In genomic region chr12:75389061-75389460, GRCh38 we compare ENCODE assay signal across 10 cellular contexts. TPM values are rescaled to one million over a fixed set of nuclear protein-coding genes. Genes with fewer than 3 reads are reported as not detected.
A peak's percentile ranks its signal among the peaks of the same experiment; 100 is the strongest.
DNase-seq lines count a peak whose midpoint lies in the region; ATAC-seq and TF ChIP-seq lines count a peak whose summit lies in the region.
"Had no signal": no experiment of that assay in that cellular context is flagged by ENCODE, and none has a peak within 500 bp of the region (broad histone marks: within the 10 kb centered on the region; RNA-seq: fewer than 3 reads in every experiment).

No MANE protein-coding gene starts in this region.

- DNase-seq in EL (peak; percentile 76), NCI-H226 (peak; percentile 34), upper lobe of left lung (no peak), NCI-H1048 (lab: John Stamatoyannopoulos, UW) (no peak)
- no peak for DNase-seq in effector memory CD4-positive, alpha-beta T cell
- DNase-seq: right cardiac atrium, T-helper 9 cell had no signal

- H3K9ac ChIP-seq in rectal smooth muscle tissue (ENCODE audit: low read length): no peak overlapping the region

- WGBS in upper lobe of left lung, 2 donors: 72 to 78% methylated on average over 1 of the region's 1 CpG

- TF ChIP-seq EP300 in upper lobe of left lung (IDR thresholded peaks at IDR 0.05): no peak

- H3K4me3 ChIP-seq in effector memory CD4-positive, alpha-beta T cell (ENCODE audit: insufficient read depth, low read depth, low read length, poor library complexity, severe bottlenecking): no peak overlapping the region
- no peak overlapping the region for H3K4me3 ChIP-seq in rectal smooth muscle tissue (ENCODE audit: low read length)
- no peak overlapping the region for H3K4me3 ChIP-seq in upper lobe of left lung

- H3K27ac ChIP-seq in effector memory CD4-positive, alpha-beta T cell (ENCODE audit: insufficient read depth, low read length, poor library complexity, severe bottlenecking): peak overlapping the region; percentile 33
- H3K27ac ChIP-seq in rectal smooth muscle tissue (ENCODE audit: low read depth, low read length) (peak overlapping the region; percentile 68), upper lobe of left lung (peak overlapping the region in 1 of 4 donors; percentile 91)

- ATAC-seq in upper lobe of left lung (ENCODE audit: low FRiP score in 2 of 2) (no peak), HG02870 (IDR thresholded peaks at IDR 0.05; ENCODE audit: unreplicated experiment) (no peak), GM21528 (IDR thresholded peaks at IDR 0.05; ENCODE audit: low FRiP score, unreplicated experiment) (no peak)
- ATAC-seq: right cardiac atrium had no signal

- H3K36me3 ChIP-seq in effector memory CD4-positive, alpha-beta T cell (ENCODE audit: control insufficient read depth, insufficient read depth, low read length): no peaks in the 10 kb centered on the region
- H3K36me3 ChIP-seq in rectal smooth muscle tissue (ENCODE audit: control insufficient read depth, insufficient read depth, low read length) (no peaks in the 10 kb centered on the region), upper lobe of left lung (no peaks in the 10 kb centered on the region)

- TF ChIP-seq POLR2A in upper lobe of left lung (IDR thresholded peaks at IDR 0.05): no peak

- H3K9me3 ChIP-seq in effector memory CD4-positive, alpha-beta T cell (ENCODE audit: control insufficient read depth, low read length): no peaks in the 10 kb centered on the region
- no peaks in the 10 kb centered on the region for H3K9me3 ChIP-seq in upper lobe of left lung

- peaks cover 16% of the 10 kb centered on the region for H3K4me1 ChIP-seq in effector memory CD4-positive, alpha-beta T cell (ENCODE audit: control insufficient read depth, insufficient read depth, low read length, poor library complexity, severe bottlenecking)
- no peaks in the 10 kb centered on the region for H3K4me1 ChIP-seq in rectal smooth muscle tissue (ENCODE audit: control insufficient read depth, insufficient read depth, low read length)
- H3K4me1 ChIP-seq in upper lobe of left lung: peaks cover 5 to 18% (median 16%) of the 10 kb centered on the region in 4 donors

- no peaks in the 10 kb centered on the region for H3K27me3 ChIP-seq in effector memory CD4-positive, alpha-beta T cell (replicated peaks; ENCODE audit: control insufficient read depth, insufficient read depth, low read length, poor library complexity, severe bottlenecking)
- H3K27me3 ChIP-seq in rectal smooth muscle tissue (ENCODE audit: control insufficient read depth, insufficient read depth, low read length) (no peaks in the 10 kb centered on the region), upper lobe of left lung (no peaks in the 10 kb centered on the region)

- TF ChIP-seq CTCF in upper lobe of left lung (IDR thresholded peaks at IDR 0.05): no peak

RNA-seq across cellular contexts. Expression of gene GLIPR1L2, which starts 1.8 kb away (rescaled TPM):
- 1 to 10 TPM in 4 of 6 donors, under 1 TPM in 2; 0.34 to 9.4 (median 2.8) TPM for total RNA-seq in upper lobe of left lung

RNA-seq across cellular contexts. Expression of gene GLIPR1L1, which starts 54.6 kb away (rescaled TPM):
- not detected for total RNA-seq in upper lobe of left lung
- total RNA-seq: right cardiac atrium had no signal

RNA-seq across cellular contexts. Expression of gene CAPS2, which starts 58.9 kb away (rescaled TPM):
- total RNA-seq in upper lobe of left lung: 10 to 100 TPM in 2 of 6 donors, 1 to 10 TPM in 4; 6.7 to 48.2 (median 9.0) TPM

Comparison
In these comparisons a context has a peak if more than half of its experiments do, and no peak if none do; other contexts are left out.
1. DNase-seq: peak in EL (single experiment) and NCI-H226 (single experiment); none in effector memory CD4-positive, alpha-beta T cell (0 of 3), upper lobe of left lung (0 of 2) and NCI-H1048 (single experiment).